In the genomic region with DNA sequence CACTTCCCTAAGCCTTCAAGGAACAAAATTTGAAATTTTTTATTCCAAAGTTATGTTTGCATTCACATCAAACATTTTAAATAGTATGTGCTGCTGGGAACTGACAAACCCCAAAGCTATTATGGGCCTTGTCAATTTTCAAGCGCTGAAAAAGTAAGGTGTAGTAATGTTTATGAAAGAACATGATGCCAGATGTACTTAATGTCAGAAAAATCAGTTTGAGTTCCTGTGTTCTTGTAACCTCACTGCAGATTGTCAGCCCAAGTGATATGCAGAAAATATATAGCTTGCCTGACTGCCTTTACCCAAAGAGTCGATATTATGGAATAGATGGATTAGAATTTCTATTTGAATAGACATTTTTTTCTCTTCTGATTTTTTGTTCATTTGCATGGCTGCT, we compare ENCODE assay signal across 20 cellular contexts. TPM values are rescaled to one million over a fixed set of nuclear protein-coding genes. Genes with fewer than 3 reads are reported as not detected.
A peak's percentile ranks its signal among the peaks of the same experiment; 100 is the strongest.
DNase-seq lines count a peak whose midpoint lies in the region; TF ChIP-seq lines count a peak whose summit lies in the region.
"Had no signal": no experiment of that assay in that cellular context is flagged by ENCODE, and none has a peak within 500 bp of the region (broad histone marks: within the 10 kb centered on the region; RNA-seq: fewer than 3 reads in every experiment).

No MANE protein-coding gene starts in this region.

- no peaks in the 10 kb centered on the region for H3K27me3 Mint-ChIP-seq in Calu3 (ENCODE audit: unreplicated experiment)
- H3K27me3 Mint-ChIP-seq: CD4-positive, alpha-beta T cell had no signal

- no peak overlapping the region for H3K27ac Mint-ChIP-seq in Calu3 (ENCODE audit: unreplicated experiment)
- H3K27ac Mint-ChIP-seq: B cell; CD14-positive monocyte; CD4-positive, alpha-beta memory T cell; CD4-positive, alpha-beta T cell; CD4-positive, CD25-positive, alpha-beta regulatory T cell; CD8-positive, alpha-beta memory T cell; CD8-positive, alpha-beta T cell had no signal

- TF ChIP-seq CTCF in neural cell (IDR thresholded peaks at IDR 0.05; ENCODE audit: poor library complexity, severe bottlenecking) (no peak), Calu3 (IDR thresholded peaks at IDR 0.05; ENCODE audit: unreplicated experiment) (no peak)

- TF ChIP-seq EP300 in neural cell (conservative IDR thresholded peaks at IDR 0.05; ENCODE audit: poor library complexity, severe bottlenecking), result peak; percentile 85

- no peaks in the 10 kb centered on the region for H3K9me2 ChIP-seq in neural cell (ENCODE audit: insufficient read depth, low read length)

- no peak overlapping the region for H3K4me2 ChIP-seq in neural cell (ENCODE audit: low read length)
- H3K4me2 ChIP-seq: A549; BLaER1; BLaER1 treated with 17β-estradiol and CSF1 and Interleukin-3, amounts not matched to agents 10 nM and 100 nM had no signal

- DNase-seq in Calu3, result no peak
- DNase-seq: 8988T, DMS 273 treated with DMSO at 0.1 percent for 48 hours, DMS79, DMS79 treated with DMSO at 0.1 percent for 48 hours had no signal

- TF ChIP-seq RAD21 in neural cell (conservative IDR thresholded peaks at IDR 0.05), result no peak

- H3F3A ChIP-seq in neural cell (ENCODE audit: insufficient read depth, low read length, poor library complexity, severe bottlenecking), result no peaks in the 10 kb centered on the region

- no peak overlapping the region for H3K9ac ChIP-seq in neural cell (ENCODE audit: low read length)
- H3K9ac ChIP-seq: BLaER1; BLaER1 treated with 17β-estradiol and CSF1 and Interleukin-3, amounts not matched to agents 10 nM and 100 nM had no signal

- no peaks in the 10 kb centered on the region for H3K9me3 ChIP-seq in neural cell (ENCODE audit: low read length)
- H3K9me3 ChIP-seq: A549, BE2C, BLaER1, Caco-2 had no signal

- no peaks in the 10 kb centered on the region for H3K36me3 Mint-ChIP-seq in Calu3 (ENCODE audit: insufficient read depth, unreplicated experiment)
- H3K36me3 Mint-ChIP-seq: CD14-positive monocyte; CD4-positive, alpha-beta memory T cell; CD4-positive, CD25-positive, alpha-beta regulatory T cell; CD8-positive, alpha-beta memory T cell; CD8-positive, alpha-beta T cell had no signal

- CTCF ChIA-PET in Calu3 (lab: Charles Lee), result no interaction called here

- H2AFZ ChIP-seq in neural cell (ENCODE audit: low read depth, low read length), result no peak overlapping the region

- H4K20me1 ChIP-seq in neural cell (ENCODE audit: insufficient read depth), result no peaks in the 10 kb centered on the region
- H4K20me1 ChIP-seq: BLaER1; BLaER1 treated with 17β-estradiol and CSF1 and Interleukin-3, amounts not matched to agents 10 nM and 100 nM had no signal

- H3K9me3 Mint-ChIP-seq in Calu3 (ENCODE audit: low read depth, unreplicated experiment), result no peaks in the 10 kb centered on the region
- H3K9me3 Mint-ChIP-seq: CD4-positive, alpha-beta memory T cell; CD4-positive, alpha-beta T cell; CD4-positive, CD25-positive, alpha-beta regulatory T cell; CD8-positive, alpha-beta memory T cell; CD8-positive, alpha-beta T cell had no signal

- intact Hi-C loops in Calu3 (cut with micrococcal nuclease; ENCODE audit: unreplicated experiment), result loop anchor here (1.0 kb wide), 2 partner anchors 55 to 176 kb away; no protein-coding TSS in a partner anchor

- no peaks in the 10 kb centered on the region for H3K79me2 ChIP-seq in neural cell (replicated peaks; ENCODE audit: insufficient read depth, low read length)

- H3K4me3 ChIP-seq in neural cell (ENCODE audit: low read length), result no peak overlapping the region
- H3K4me3 ChIP-seq: A549; BLaER1; BLaER1 treated with 17β-estradiol and CSF1 and Interleukin-3, amounts not matched to agents 10 nM and 100 nM had no signal

- no peak overlapping the region for H3K4me3 Mint-ChIP-seq in Calu3 (ENCODE audit: low read depth, unreplicated experiment)
- H3K4me3 Mint-ChIP-seq: B cell; CD14-positive monocyte; CD4-positive, alpha-beta memory T cell; CD4-positive, alpha-beta T cell; CD4-positive, CD25-positive, alpha-beta regulatory T cell; CD8-positive, alpha-beta memory T cell; CD8-positive, alpha-beta T cell had no signal

- no TSS peak for BruUV-seq in Calu3 (replicated peaks; lab: Mats Ljungman, UMichigan)

- H3K27ac ChIP-seq in neural cell (ENCODE audit: low read length), result no peak overlapping the region
- H3K27ac ChIP-seq: 22Rv1; A549; BLaER1; BLaER1 treated with 17β-estradiol and CSF1 and Interleukin-3, amounts not matched to agents 10 nM and 100 nM; C4-2B had no signal

- no peaks in the 10 kb centered on the region for H3K4me1 Mint-ChIP-seq in Calu3 (ENCODE audit: low read depth, unreplicated experiment)
- H3K4me1 Mint-ChIP-seq: B cell; CD14-positive monocyte; CD4-positive, alpha-beta memory T cell; CD4-positive, CD25-positive, alpha-beta regulatory T cell had no signal

- H3K27me3 ChIP-seq in neural cell (ENCODE audit: insufficient read depth, low read depth, low read length), result no peaks in the 10 kb centered on the region
- H3K27me3 ChIP-seq: BLaER1; BLaER1 treated with 17β-estradiol and CSF1 and Interleukin-3, amounts not matched to agents 10 nM and 100 nM had no signal

- no peaks in the 10 kb centered on the region for H3K36me3 ChIP-seq in neural cell (ENCODE audit: insufficient read depth, low read length)
- H3K36me3 ChIP-seq: BE2C; BLaER1; BLaER1 treated with 17β-estradiol and CSF1 and Interleukin-3, amounts not matched to agents 10 nM and 100 nM had no signal

TF ChIP-seq in neural cell, 6 proteins besides CTCF, POLR2A, EP300 and RAD21:
- TF ChIP-seq POLR2AphosphoS5 (IDR thresholded peaks at IDR 0.05) (peak; percentile 57), EZH2 (IDR thresholded peaks at IDR 0.05; ENCODE audit: borderline replicate concordance, insufficient read depth, low read length, poor library complexity, severe bottlenecking) (no peak), MXI1 (conservative IDR thresholded peaks at IDR 0.05; ENCODE audit: poor library complexity, severe bottlenecking) (no peak), TAF1 (IDR thresholded peaks at IDR 0.05; ENCODE audit: low read depth) (no peak), SMC3 (conservative IDR thresholded peaks at IDR 0.05; ENCODE audit: poor library complexity) (no peak)
- TF ChIP-seq, protein P1, sequence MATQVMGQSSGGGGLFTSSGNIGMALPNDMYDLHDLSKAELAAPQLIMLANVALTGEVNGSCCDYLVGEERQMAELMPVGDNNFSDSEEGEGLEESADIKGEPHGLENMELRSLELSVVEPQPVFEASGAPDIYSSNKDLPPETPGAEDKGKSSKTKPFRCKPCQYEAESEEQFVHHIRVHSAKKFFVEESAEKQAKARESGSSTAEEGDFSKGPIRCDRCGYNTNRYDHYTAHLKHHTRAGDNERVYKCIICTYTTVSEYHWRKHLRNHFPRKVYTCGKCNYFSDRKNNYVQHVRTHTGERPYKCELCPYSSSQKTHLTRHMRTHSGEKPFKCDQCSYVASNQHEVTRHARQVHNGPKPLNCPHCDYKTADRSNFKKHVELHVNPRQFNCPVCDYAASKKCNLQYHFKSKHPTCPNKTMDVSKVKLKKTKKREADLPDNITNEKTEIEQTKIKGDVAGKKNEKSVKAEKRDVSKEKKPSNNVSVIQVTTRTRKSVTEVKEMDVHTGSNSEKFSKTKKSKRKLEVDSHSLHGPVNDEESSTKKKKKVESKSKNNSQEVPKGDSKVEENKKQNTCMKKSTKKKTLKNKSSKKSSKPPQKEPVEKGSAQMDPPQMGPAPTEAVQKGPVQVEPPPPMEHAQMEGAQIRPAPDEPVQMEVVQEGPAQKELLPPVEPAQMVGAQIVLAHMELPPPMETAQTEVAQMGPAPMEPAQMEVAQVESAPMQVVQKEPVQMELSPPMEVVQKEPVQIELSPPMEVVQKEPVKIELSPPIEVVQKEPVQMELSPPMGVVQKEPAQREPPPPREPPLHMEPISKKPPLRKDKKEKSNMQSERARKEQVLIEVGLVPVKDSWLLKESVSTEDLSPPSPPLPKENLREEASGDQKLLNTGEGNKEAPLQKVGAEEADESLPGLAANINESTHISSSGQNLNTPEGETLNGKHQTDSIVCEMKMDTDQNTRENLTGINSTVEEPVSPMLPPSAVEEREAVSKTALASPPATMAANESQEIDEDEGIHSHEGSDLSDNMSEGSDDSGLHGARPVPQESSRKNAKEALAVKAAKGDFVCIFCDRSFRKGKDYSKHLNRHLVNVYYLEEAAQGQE (IDR thresholded peaks at IDR 0.05; ENCODE audit: borderline replicate concordance), result no peak

RNA-seq across cellular contexts. Expression of a gene that starts 20.8 kb away (rescaled TPM):
- polyA plus RNA-seq in neural cell, result 9.5 and 9.7 TPM in 2 replicates
- 44.5 and 46.7 TPM in 2 replicates for polyA minus RNA-seq in neural cell
- total RNA-seq in Calu3 (2022), result 37.7 and 39.4 TPM in 2 replicates
